ENCODE assay signal across 11 cellular contexts in genomic region chr2:134669731-134670669, GRCh38. TPM values are rescaled to one million over a fixed set of nuclear protein-coding genes. Genes with fewer than 3 reads are reported as not detected.
DNase-seq lines count a peak whose midpoint lies in the region; ATAC-seq and TF ChIP-seq lines count a peak whose summit lies in the region.
"Had no signal": no experiment of that assay in that cellular context is flagged by ENCODE, and none has a peak within 500 bp of the region (broad histone marks: within the 10 kb centered on the region; RNA-seq: fewer than 3 reads in every experiment).

No MANE protein-coding gene starts in this region.

- peaks cover 70% of the 10 kb centered on the region for H3K4me1 Mint-ChIP-seq in T-helper 2 cell treated with Interferon-gamma antibody and Interleukin-4, amounts not matched to agents 5 μg/mL and 100 μg/mL, for 36 hours (ENCODE audit: low read depth)
- peaks cover 47% of the 10 kb centered on the region for H3K4me1 Mint-ChIP-seq in activated naive CD8-positive, alpha-beta T cell treated with anti-CD3 and anti-CD28 coated beads, Interleukin-2, amount 10 ng/mL, durations not matched to agents 7 days and 5 days

- no peaks in the 10 kb centered on the region for H3K27me3 ChIP-seq in osteoblast (ENCODE audit: insufficient read depth, low read length)
- no peaks in the 10 kb centered on the region; the same call in 1 of the 2 replicates for H3K27me3 ChIP-seq in SJCRH30

- H3K4me2 ChIP-seq in osteoblast (ENCODE audit: insufficient read depth, low read length) = no peak overlapping the region

- in situ Hi-C loops in Caki2 (cut with HindIII; ENCODE audit: low pct_unique_long_range_greater_than_20kb, low sequenced_read_pairs) = no loop called here

- no peaks in the 10 kb centered on the region for H3K36me3 Mint-ChIP-seq in T-helper 2 cell treated with Interferon-gamma antibody and Interleukin-4, amounts not matched to agents 5 μg/mL and 100 μg/mL, for 36 hours (ENCODE audit: low read depth)
- H3K36me3 Mint-ChIP-seq in activated naive CD8-positive, alpha-beta T cell treated with anti-CD3 and anti-CD28 coated beads, Interleukin-2, amount 10 ng/mL, durations not matched to agents 7 days and 5 days = no peaks in the 10 kb centered on the region

- H3K36me3 ChIP-seq in osteoblast (ENCODE audit: insufficient read depth, low read length) = no peaks in the 10 kb centered on the region
- H3K36me3 ChIP-seq in SJCRH30 = no peaks in the 10 kb centered on the region

- H3K27me3 Mint-ChIP-seq in T-helper 2 cell treated with Interferon-gamma antibody and Interleukin-4, amounts not matched to agents 5 μg/mL and 100 μg/mL, for 36 hours (ENCODE audit: low read depth) = peaks cover 27% of the 10 kb centered on the region
- peaks cover 60% of the 10 kb centered on the region for H3K27me3 Mint-ChIP-seq in activated naive CD8-positive, alpha-beta T cell treated with anti-CD3 and anti-CD28 coated beads, Interleukin-2, amount 10 ng/mL, durations not matched to agents 7 days and 5 days

- H3K4me1 ChIP-seq in osteoblast (ENCODE audit: insufficient read depth, low read length) (no peaks in the 10 kb centered on the region), SJCRH30 (no peaks in the 10 kb centered on the region)

- H3K79me2 ChIP-seq in osteoblast (ENCODE audit: insufficient read depth, low read length) = no peaks in the 10 kb centered on the region

- H3K27ac Mint-ChIP-seq in T-helper 2 cell treated with Interferon-gamma antibody and Interleukin-4, amounts not matched to agents 5 μg/mL and 100 μg/mL, for 36 hours = peak overlapping the region; percentile 79
- H3K27ac Mint-ChIP-seq in activated naive CD8-positive, alpha-beta T cell treated with anti-CD3 and anti-CD28 coated beads, Interleukin-2, amount 10 ng/mL, durations not matched to agents 7 days and 5 days = peak overlapping the region; percentile 77

- H3K4me3 ChIP-seq in osteoblast (ENCODE audit: insufficient read depth, low read length) = no peak overlapping the region
- no peak overlapping the region for H3K4me3 ChIP-seq in SJCRH30

- peak overlapping the region; percentile 71 for H3K4me3 Mint-ChIP-seq in T-helper 2 cell treated with Interferon-gamma antibody and Interleukin-4, amounts not matched to agents 5 μg/mL and 100 μg/mL, for 36 hours
- peak overlapping the region; percentile 65 for H3K4me3 Mint-ChIP-seq in activated naive CD8-positive, alpha-beta T cell treated with anti-CD3 and anti-CD28 coated beads, Interleukin-2, amount 10 ng/mL, durations not matched to agents 7 days and 5 days

- peak; percentile 30 for ATAC-seq in activated naive CD8-positive, alpha-beta T cell treated with anti-CD3 and anti-CD28 coated beads, Interleukin-2, amount 10 ng/mL, durations not matched to agents 7 days and 5 days (ENCODE audit: low read depth)
- ATAC-seq in GM19395 (IDR thresholded peaks at IDR 0.05; ENCODE audit: unreplicated experiment) = no peak

- no peaks in the 10 kb centered on the region for H3K9me3 ChIP-seq in osteoblast (ENCODE audit: low read depth, low read length)
- H3K9me3 ChIP-seq in SJCRH30 (replicated peaks) = no peaks in the 10 kb centered on the region; the same call in 1 of the 2 replicates

- H4K20me1 ChIP-seq in osteoblast (ENCODE audit: insufficient read depth, low read length) = no peaks in the 10 kb centered on the region

- H2AFZ ChIP-seq in osteoblast (ENCODE audit: low read length) = no peak overlapping the region

- H3K9me3 Mint-ChIP-seq in T-helper 2 cell treated with Interferon-gamma antibody and Interleukin-4, amounts not matched to agents 5 μg/mL and 100 μg/mL, for 36 hours = no peaks in the 10 kb centered on the region
- no peaks in the 10 kb centered on the region for H3K9me3 Mint-ChIP-seq in activated naive CD8-positive, alpha-beta T cell treated with anti-CD3 and anti-CD28 coated beads, Interleukin-2, amount 10 ng/mL, durations not matched to agents 7 days and 5 days

- TF ChIP-seq CTCF in osteoblast (IDR thresholded peaks at IDR 0.05; ENCODE audit: extremely low read depth, low read depth, low read length) = no peak

- POLR2A ChIA-PET in activated naive CD8-positive, alpha-beta T cell treated with anti-CD3 and anti-CD28 coated beads, Interleukin-2, amount 10 ng/mL, durations not matched to agents 7 days and 5 days (lab: Charles Lee) = interaction anchor here (0.6 to 0.7 kb wide), 2 partner anchors 10 to 1815 kb away, joined by 3 to 8 read pairs; no protein-coding TSS in a partner anchor

- H3K27ac ChIP-seq in osteoblast (ENCODE audit: low read depth, low read length) (no peak overlapping the region), SJCRH30 (no peak overlapping the region)

- DNase-seq in Caki2 (ENCODE audit: low read depth) (peak; percentile 21), osteoblast (ENCODE audit: insufficient read length, low spot score, missing footprints) (peak; percentile 65), dermis blood vessel endothelial cell (no peak), SJCRH30 (no peak), DMS 273 (lab: John Stamatoyannopoulos, UW; ENCODE audit: unreplicated experiment) (no peak)
- DNase-seq in T-helper 2 cell treated with Interferon-gamma antibody and Interleukin-4, amounts not matched to agents 5 μg/mL and 100 μg/mL, for 36 hours (ENCODE audit: low spot score) = peak; percentile 61
- DNase-seq in activated naive CD8-positive, alpha-beta T cell treated with anti-CD3 and anti-CD28 coated beads, Interleukin-2, amount 10 ng/mL, durations not matched to agents 7 days and 5 days = peak; percentile 43
- DNase-seq: DMS153, midbrain, NCI-H524 treated with DMSO at 0.1 percent for 48 hours had no signal

RNA-seq across cellular contexts. Expression of gene TMEM163, which starts 48.8 kb away (rescaled TPM):
- 0.78 TPM in 1 of 2 replicates, not detected in the other for total RNA-seq in Caki2 (2014; rRNA removed; shearing (Covaris generic); ENCODE audit: low replicate concordance)
- under 1 TPM; 0.14 to 0.19 TPM for total RNA-seq in activated naive CD8-positive, alpha-beta T cell treated with anti-CD3 and anti-CD28 coated beads, Interleukin-2, amount 10 ng/mL, durations not matched to agents 7 days and 5 days
- total RNA-seq in osteoblast (under 0.01 TPM in 1 of 2 replicates, not detected in the other), dermis blood vessel endothelial cell (0.09 and 0.34 TPM in 2 replicates)
- total RNA-seq in SJCRH30 (2014; rRNA removed; shearing (Covaris generic)) = 0.04 TPM in 1 of 2 replicates, not detected in the other

Comparison
In these comparisons a context has a peak if more than half of its experiments do, and no peak if none do; other contexts are left out.
1. DNase-seq: peak in Caki2 (single experiment), T-helper 2 cell treated with Interferon-gamma antibody and Interleukin-4, amounts not matched to agents 5 μg/mL and 100 μg/mL, for 36 hours (single experiment), activated naive CD8-positive, alpha-beta T cell treated with anti-CD3 and anti-CD28 coated beads, Interleukin-2, amount 10 ng/mL, durations not matched to agents 7 days and 5 days (single experiment) and osteoblast (single experiment); none in dermis blood vessel endothelial cell (single experiment), SJCRH30 (0 of 2) and DMS 273 (single experiment).